In the genomic region with DNA sequence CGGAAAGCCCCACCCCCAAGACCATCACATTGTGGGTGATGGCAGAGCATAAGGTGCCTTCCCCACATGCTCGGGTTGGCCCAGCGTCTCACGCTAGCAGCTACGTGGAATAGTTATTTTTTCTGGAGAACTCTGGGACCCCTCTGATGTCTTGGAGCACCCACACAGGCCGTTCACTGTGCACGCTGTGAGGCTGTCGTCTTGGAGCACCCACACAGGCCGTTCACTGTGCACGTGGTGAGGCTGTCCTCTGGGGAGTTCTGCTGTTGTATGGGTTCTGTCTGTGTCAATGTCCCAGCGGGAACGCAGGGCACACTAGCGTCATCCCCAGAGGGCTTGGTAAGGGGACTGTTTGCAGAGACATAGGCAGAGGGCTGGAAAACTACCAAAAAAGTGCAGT, we compare ENCODE assay signal across 17 cellular contexts. TPM values are rescaled to one million over a fixed set of nuclear protein-coding genes. Genes with fewer than 3 reads are reported as not detected.
DNase-seq lines count a peak whose midpoint lies in the region; ATAC-seq and TF ChIP-seq lines count a peak whose summit lies in the region.
"Had no signal": no experiment of that assay in that cellular context is flagged by ENCODE, and none has a peak within 500 bp of the region (broad histone marks: within the 10 kb centered on the region; RNA-seq: fewer than 3 reads in every experiment).

No MANE protein-coding gene starts in this region.

- H3K9me3 ChIP-seq in right atrium auricular region, result no peaks in the 10 kb centered on the region
- no peaks in the 10 kb centered on the region for H3K9me3 ChIP-seq in aorta (ENCODE audit: control insufficient read depth, low read length)
- H3K9me3 ChIP-seq in colonic mucosa, result no peaks in the 10 kb centered on the region
- H3K9me3 ChIP-seq in CD4-positive, alpha-beta memory T cell (ENCODE audit: control insufficient read depth in 1 of 2, low read length in 2 of 2), result no peaks in the 10 kb centered on the region
- H3K9me3 ChIP-seq: BE2C had no signal

- TF ChIP-seq CTCF in right atrium auricular region (IDR thresholded peaks at IDR 0.05) (no peak), colonic mucosa (IDR thresholded peaks at IDR 0.05) (no peak)

- peak; percentile 63 for DNase-seq in Right ventricle myocardium inferior (ENCODE audit: missing footprints)
- DNase-seq in cardiac septum (ENCODE audit: low spot score), result no peak
- DNase-seq in right atrium auricular region (ENCODE audit: low spot score), result no peak
- peak; percentile 20 for DNase-seq in pons (ENCODE audit: low spot score)
- peak; percentile 36 to 68 for DNase-seq in aorta
- no peak for DNase-seq in colonic mucosa
- no peak for DNase-seq in CD4-positive, alpha-beta memory T cell
- DNase-seq in LoVo (ENCODE audit: low spot score), result no peak
- DNase-seq: BE2C, DND-41, KBM-7, NCI-H1436 treated with DMSO at 0.1 percent for 48 hours, NCI-H2081 treated with DMSO at 0.1 percent for 48 hours, NCI-H510A, PC-9 had no signal

- H3K4me3 ChIP-seq in right atrium auricular region, result no peak overlapping the region
- no peak overlapping the region for H3K4me3 ChIP-seq in aorta (ENCODE audit: low read length in 2 of 2)
- H3K4me3 ChIP-seq in colonic mucosa, result no peak overlapping the region
- H3K4me3 ChIP-seq in CD4-positive, alpha-beta memory T cell (ENCODE audit: low read length in 2 of 2), result no peak overlapping the region
- H3K4me3 ChIP-seq: GM23338, PC-9 had no signal

- H3K36me3 ChIP-seq in right atrium auricular region (no peaks in the 10 kb centered on the region), aorta (ENCODE audit: control insufficient read depth in 1 of 2, insufficient read depth in 2 of 2, low read length in 1 of 2) (no peaks in the 10 kb centered on the region), colonic mucosa (no peaks in the 10 kb centered on the region)
- H3K36me3 ChIP-seq in CD4-positive, alpha-beta memory T cell (ENCODE audit: insufficient read depth, low read length), result no peaks in the 10 kb centered on the region
- H3K36me3 ChIP-seq: BE2C had no signal

- H3K27ac Mint-ChIP-seq in CD4-positive, alpha-beta memory T cell, result no peak overlapping the region
- H3K27ac Mint-ChIP-seq: GM23338 had no signal

- CTCF ChIA-PET in CD4-positive, alpha-beta memory T cell (lab: Charles Lee; ENCODE audit: partially characterized antibody), result no interaction called here

- H3K9me3 Mint-ChIP-seq in CD4-positive, alpha-beta memory T cell, result peaks cover 0 to 7% (median 0%) of the 10 kb centered on the region in 8 donors

- H3K27me3 ChIP-seq in right atrium auricular region (no peaks in the 10 kb centered on the region), aorta (ENCODE audit: control insufficient read depth in 1 of 2, insufficient read depth in 2 of 2, low read length in 1 of 2) (no peaks in the 10 kb centered on the region), colonic mucosa (no peaks in the 10 kb centered on the region)
- no peaks in the 10 kb centered on the region for H3K27me3 ChIP-seq in CD4-positive, alpha-beta memory T cell (ENCODE audit: insufficient read depth, low read length)
- H3K27me3 ChIP-seq: BE2C had no signal

- ATAC-seq in Right ventricle myocardium inferior (peak; percentile 11), aorta (ENCODE audit: low FRiP score) (no peak)
- ATAC-seq: GM23338 had no signal

- H3K9ac ChIP-seq in colonic mucosa (ENCODE audit: low read depth in 2 of 2, low read length in 2 of 2), result no peak overlapping the region

- peaks cover 9 to 23% (median 16%) of the 10 kb centered on the region in 4 donors for H3K4me1 Mint-ChIP-seq in CD4-positive, alpha-beta memory T cell

- POLR2A ChIA-PET in CD4-positive, alpha-beta memory T cell (lab: Charles Lee; ENCODE audit: partially characterized antibody), result no interaction called here

- peaks cover 0 to 4% of the 10 kb centered on the region in 2 donors for H3K36me3 Mint-ChIP-seq in CD4-positive, alpha-beta memory T cell

- intact Hi-C loops in Right ventricle myocardium inferior (cut with DNase I) (no loop called here), cardiac septum (cut with DNase I) (no loop called here), aorta (cut with DNase I) (loop anchor here in 1 of 2 donors (5.0 kb wide), 1 partner anchor 34 kb away; no protein-coding TSS in a partner anchor), colonic mucosa (cut with DNase I) (no loop called here)
- intact Hi-C loops in CD4-positive, alpha-beta memory T cell (cut with micrococcal nuclease), result no loop called here

- 57 to 59% methylated on average over 13 of the region's 13 CpGs for WGBS in aorta, 2 donors

- H3K27me3 Mint-ChIP-seq in CD4-positive, alpha-beta memory T cell, result peaks cover 0 to 3% of the 10 kb centered on the region in 2 donors

- H3K27ac ChIP-seq in right atrium auricular region, result peak overlapping the region; percentile 44 to 51
- no peak overlapping the region for H3K27ac ChIP-seq in aorta (ENCODE audit: low read depth in 1 of 2, low read length in 2 of 2)
- no peak overlapping the region for H3K27ac ChIP-seq in colonic mucosa
- no peak overlapping the region for H3K27ac ChIP-seq in CD4-positive, alpha-beta memory T cell (ENCODE audit: low read depth, low read length)
- H3K27ac ChIP-seq: 22Rv1, PC-9 had no signal

- H3K4me3 Mint-ChIP-seq in CD4-positive, alpha-beta memory T cell, result peak overlapping the region in 1 of 8 donors; percentile 27
- H3K4me3 Mint-ChIP-seq: GM23338 had no signal

- H3K4me1 ChIP-seq in right atrium auricular region, result peaks cover 0 to 35% of the 10 kb centered on the region in 2 donors
- H3K4me1 ChIP-seq in aorta (ENCODE audit: control insufficient read depth in 1 of 2, insufficient read depth in 2 of 2, low read length in 2 of 2), result no peaks in the 10 kb centered on the region
- H3K4me1 ChIP-seq in colonic mucosa, result no peaks in the 10 kb centered on the region
- peaks cover 14% of the 10 kb centered on the region for H3K4me1 ChIP-seq in CD4-positive, alpha-beta memory T cell (ENCODE audit: insufficient read depth, low read length)
- H3K4me1 ChIP-seq: BE2C had no signal

RNA-seq across cellular contexts. Expression of a gene that starts 38.8 kb away (rescaled TPM):
- total RNA-seq in Right ventricle myocardium inferior, result 26.1 TPM
- total RNA-seq in cardiac septum, result 30.2 TPM
- 10 to 100 TPM; 13.7 to 19.9 TPM for total RNA-seq in right atrium auricular region
- 100 to 1,000 TPM in 1 of 2 donors, 10 to 100 TPM in 1; 88.3 to 104 TPM for total RNA-seq in aorta
- 10 to 100 TPM; 11.3 to 26.6 TPM for polyA plus RNA-seq in aorta
- total RNA-seq in colonic mucosa, result 10 to 100 TPM; 18.5 to 18.9 TPM
- 1 to 10 TPM; 4.7 to 7.8 TPM for total RNA-seq in CD4-positive, alpha-beta memory T cell
- not detected for polyA plus RNA-seq in CD4-positive, alpha-beta memory T cell

Comparison
In these comparisons a context has a peak if more than half of its experiments do, and no peak if none do; other contexts are left out.
1. DNase-seq: peak in Right ventricle myocardium inferior (single experiment), pons (single experiment) and aorta (2 of 2); none in cardiac septum (single experiment), right atrium auricular region (single experiment), colonic mucosa (single experiment), CD4-positive, alpha-beta memory T cell (0 of 5) and LoVo (single experiment).
2. H3K27ac ChIP-seq: peak in right atrium auricular region (2 of 2); none in aorta (0 of 2), colonic mucosa (single experiment) and CD4-positive, alpha-beta memory T cell (single experiment).